Comparison of ENCODE assay signal across 9 cellular contexts in genomic region chr16:57462209-57462977, GRCh38. TPM values are rescaled to one million over a fixed set of nuclear protein-coding genes. Genes with fewer than 3 reads are reported as not detected.
A peak's percentile ranks its signal among the peaks of the same experiment; 100 is the strongest.
DNase-seq lines count a peak whose midpoint lies in the region; ATAC-seq, FAIRE-seq and TF ChIP-seq lines count a peak whose summit lies in the region.
"Had no signal": no experiment of that assay in that cellular context is flagged by ENCODE, and none has a peak within 500 bp of the region (broad histone marks: within the 10 kb centered on the region; RNA-seq: fewer than 3 reads in every experiment).

Gene POLR2C (plus strand): TSS chr16:57462679. CDS start chr16:57462725, 46 bp downstream.

- no peaks in the 10 kb centered on the region for H3K9me1 ChIP-seq in keratinocyte (ENCODE audit: control insufficient read depth, extremely low read depth, insufficient read depth, low read length)

- peak within 1 kb of the TSS; percentile 97 for H3K4me2 ChIP-seq in keratinocyte (ENCODE audit: control insufficient read depth, extremely low read depth, insufficient read depth, low read depth, low read length)

- H3K4me1 ChIP-seq in keratinocyte (ENCODE audit: control insufficient read depth, extremely low read depth, insufficient read depth, low read length): peaks cover 5% of the 10 kb centered on the region

- no peaks in the 10 kb centered on the region for H4K20me1 ChIP-seq in keratinocyte (ENCODE audit: control insufficient read depth, extremely low read depth, insufficient read depth, low read length)

- H3K9me3 ChIP-seq in AG04450 (ENCODE audit: control insufficient read depth, insufficient read depth, low read length) (no peaks in the 10 kb centered on the region), keratinocyte (ENCODE audit: control insufficient read depth, low read depth, low read length) (no peaks in the 10 kb centered on the region)

- dilution Hi-C loops in keratinocyte (cut with MboI; ENCODE audit: extremely low pct_ligation_motif_present, low sequenced_read_pairs): no loop called here

- TF ChIP-seq CTCF in AG04450 (IDR thresholded peaks at IDR 0.05; ENCODE audit: low read depth, low read length) (peak; percentile 84), keratinocyte (optimal IDR thresholded peaks at IDR 0.05 in 1 of 3, IDR thresholded peaks at IDR 0.05 in 1 of 3, conservative IDR thresholded peaks at IDR 0.05 in 1 of 3; ENCODE audit: extremely low read depth in 1 of 3, insufficient read depth in 2 of 3, low read length in 3 of 3) (peak; percentile 82 to 99 (median 91))

- H3K4me3 ChIP-seq in AG04450 (ENCODE audit: low read depth, low read length): peak within 1 kb of the TSS; percentile 89
- H3K4me3 ChIP-seq in keratinocyte (ENCODE audit: control insufficient read depth in 2 of 3, extremely low read depth in 1 of 3, insufficient read depth in 2 of 3, low read depth in 1 of 3, low read length in 3 of 3): peak within 1 kb of the TSS; percentile 75 to 93 (median 80)

- H3K79me2 ChIP-seq in keratinocyte (ENCODE audit: control insufficient read depth, insufficient read depth, low read length): peaks cover 25% of the 10 kb centered on the region

- H3K27ac ChIP-seq in AG04450 (ENCODE audit: low read depth, low read length) (peak within 1 kb of the TSS; percentile 31), caudate nucleus (ENCODE audit: low read depth, low read length) (no peak within 1 kb of the TSS), keratinocyte (ENCODE audit: control insufficient read depth, insufficient read depth, low read length) (peak within 1 kb of the TSS; percentile 44)

- peak within 1 kb of the TSS; percentile 80 for H2AFZ ChIP-seq in keratinocyte (ENCODE audit: control insufficient read depth, low read length)

- DNase-seq in AG04450 (ENCODE audit: low read depth, low spot score) (peak; percentile 51), NCI-H2227 treated with DMSO at 0.1 percent for 48 hours (lab: John Stamatoyannopoulos, UW) (peak; percentile 68), caudate nucleus (lab: John Stamatoyannopoulos, UW) (peak in 57 of 61 donors; percentile 30 to 87 (median 72)), keratinocyte (ENCODE audit: low read depth, low spot score) (no peak)
- peak; percentile 85 to 92 (median 89) for DNase-seq in activated CD4-positive, CD25-positive, alpha-beta regulatory T cell (lab: John Stamatoyannopoulos, UW)
- DNase-seq in stimulated activated CD4-positive, alpha-beta T cell treated with anti-CD3 and anti-CD28 coated beads, Interleukin-15, amount 100 ng/mL, for 1 hour (ENCODE audit: low read depth in 1 of 2, low spot score in 1 of 2): peak; percentile 87 to 91

- CTCF ChIA-PET in AG04450 (lab: Charles Lee): interaction anchor here (0.6 to 3.3 kb wide), 36 partner anchors 8 to 280 kb away, joined by 3 to 16 read pairs (median 4); partner anchors contain the start of genes CIAPIN1, COQ9 and DOK4

- ATAC-seq in GM18858 (IDR thresholded peaks at IDR 0.05; ENCODE audit: unreplicated experiment) (peak; percentile 89), HG03097 (IDR thresholded peaks at IDR 0.05; ENCODE audit: low FRiP score, unreplicated experiment) (peak; percentile 78)

- H3K9ac ChIP-seq in keratinocyte (ENCODE audit: control insufficient read depth, extremely low read depth, insufficient read depth, low read length): peak within 1 kb of the TSS; percentile 83

- POLR2A ChIA-PET in AG04450 (lab: Yijun Ruan, JAX): interaction anchor here (0.8 to 1.8 kb wide), 3 partner anchors 9 to 57 kb away, joined by 3 to 15 read pairs (median 3); partner anchors contain the start of genes CIAPIN1 and COQ9

- peaks cover 31 to 37% of the 10 kb centered on the region in 2 experiments for H3K36me3 ChIP-seq in keratinocyte (ENCODE audit: control insufficient read depth in 2 of 2, extremely low read depth in 1 of 2, insufficient read depth in 2 of 2, low read length in 2 of 2)

- H3K27me3 ChIP-seq in AG04450 (ENCODE audit: control insufficient read depth, insufficient read depth, low read length) (no peaks in the 10 kb centered on the region), keratinocyte (ENCODE audit: control insufficient read depth, extremely low read depth, insufficient read depth, low read length) (no peaks in the 10 kb centered on the region)

- FAIRE-seq in keratinocyte (lab: Jason Lieb, UNC): peak; percentile 55
- FAIRE-seq: TTC549 had no signal

RNA-seq across cellular contexts. Expression of gene POLR2C, which starts in this region (rescaled TPM):
- polyA plus RNA-seq in AG04450 (2011; rRNA removed) (143 and 149 TPM in 2 replicates), keratinocyte (74.6 to 92.5 TPM (median 82.4 TPM) in 3 replicates)
- 148 and 173 TPM in 2 replicates for polyA minus RNA-seq in AG04450 (2011; rRNA and poly(A)+ RNA removed)
- 23.1 TPM for polyA plus RNA-seq in keratinocyte (2011; ENCODE audit: low read depth)
- polyA plus RNA-seq in keratinocyte (2011; cell fraction: cytosol; rRNA removed): 65.7 and 66.9 TPM in 2 replicates
- 51.2 and 56.0 TPM in 2 replicates for polyA plus RNA-seq in keratinocyte (2011; cell fraction: nucleus; rRNA removed)
- polyA plus RNA-seq in keratinocyte (2012; ENCODE audit: low replicate concordance): 46.4 and 59.1 TPM in 2 replicates
- 115 to 158 TPM (median 119 TPM) in 3 replicates for polyA minus RNA-seq in keratinocyte
- 103 TPM for polyA minus RNA-seq in keratinocyte (2011; cell fraction: cytosol; rRNA and poly(A)+ RNA removed)
- 31.8 and 33.0 TPM in 2 replicates for polyA minus RNA-seq in keratinocyte (2011; cell fraction: nucleus; rRNA and poly(A)+ RNA removed)
